ENCODE assay signal across 27 cellular contexts in genomic region chr9:118189615-118190014, GRCh38.
"Had no signal": no experiment of that assay in that cellular context is flagged by ENCODE, and none has a peak within 500 bp of the region (broad histone marks: within the 10 kb centered on the region; RNA-seq: fewer than 3 reads in every experiment).

No MANE protein-coding gene starts in this region.

- H3K9me3 ChIP-seq: stomach, suprapubic skin, testis, thoracic aorta, thyroid gland, transverse colon, upper lobe of left lung, upper lobe of right lung, uterus, vagina had no signal

- H3K4me1 ChIP-seq: stomach, suprapubic skin, testis, thyroid gland, tibial artery, tibial nerve, transverse colon, upper lobe of left lung, upper lobe of right lung, uterus, vagina had no signal

- H3K36me3 ChIP-seq: stomach, suprapubic skin, thoracic aorta, thyroid gland, tibial artery, tibial nerve, transverse colon, upper lobe of left lung, upper lobe of right lung, uterus, vagina had no signal

- H3K27ac ChIP-seq: stomach, suprapubic skin, testis, thoracic aorta, thyroid gland, tibial artery, tibial nerve, transverse colon, upper lobe of left lung, upper lobe of right lung, uterus, vagina had no signal

- ATAC-seq: stimulated activated effector memory CD8-positive, alpha-beta T cell treated with anti-CD3 and anti-CD28 coated beads, Interleukin-12 subunit alpha, Interleukin-12 subunit beta, amount 100 ng/mL, for 72 hours; stimulated activated memory B cell treated with anti-CD40 and anti-IgM and Interleukin-4, amounts not matched to agents 10 μg/mL and 1 μg/mL and 100 μg/mL, for 72 hours; stimulated activated naive B cell treated with anti-CD40 and anti-IgM and Interleukin-4, amounts not matched to agents 10 μg/mL and 1 μg/mL and 100 μg/mL, for 72 hours; stimulated activated naive CD8-positive, alpha-beta T cell treated with anti-CD3 and anti-CD28 coated beads, Interleukin-15, amount 100 ng/mL, for 72 hours; stimulated activated naive CD8-positive, alpha-beta T cell treated with anti-CD3 and anti-CD28 coated beads, Interleukin-15, Interleukin-2, amounts not matched to agents 100 U/mL and 50 U/mL, for 24 hours; upper lobe of right lung had no signal

- H3K27me3 ChIP-seq: stomach, suprapubic skin, testis, thyroid gland, tibial artery, tibial nerve, transverse colon, upper lobe of left lung, upper lobe of right lung, uterus, vagina had no signal

- FAIRE-seq: urothelium cell line had no signal

- DNase-seq: stimulated activated CD4-positive, alpha-beta T cell treated with anti-CD3 and anti-CD28 coated beads, Interleukin-2, amount 100 ng/mL, for 48 hours; stimulated activated CD4-positive, alpha-beta T cell treated with anti-CD3 and anti-CD28 coated beads, Interleukin-4, amount 100 ng/mL, for 1 hour; stimulated activated CD4-positive, alpha-beta T cell treated with anti-CD3 and anti-CD28 coated beads, Interleukin-4, amount 100 ng/mL, for 24 hours; stimulated activated CD4-positive, alpha-beta T cell treated with anti-CD3 and anti-CD28 coated beads, Interleukin-4, amount 100 ng/mL, for 4 hours; stimulated activated CD8-positive, alpha-beta memory T cell treated with anti-CD3 and anti-CD28 coated beads, Interleukin-4, amount 100 ng/mL, for 48 hours; stimulated activated naive B cell treated with anti-CD40 and anti-IgM and Interleukin-4, amounts not matched to agents 10 μg/mL and 1 μg/mL and 100 μg/mL, for 72 hours; stimulated activated naive CD4-positive, alpha-beta T cell; stimulated activated naive CD4-positive, alpha-beta T cell treated with Interleukin-2 at 50 U/mL for 16 hours; stimulated activated naive CD8-positive, alpha-beta T cell treated with anti-CD3 and anti-CD28 coated beads, Interleukin-15, amount 100 ng/mL, for 72 hours; stimulated activated naive CD8-positive, alpha-beta T cell treated with anti-CD3 and anti-CD28 coated beads, Interleukin-15, Interleukin-2, amounts not matched to agents 100 U/mL and 50 U/mL, for 24 hours; stomach; substantia nigra; testis; thyroid gland; tibial artery; transverse colon; trophoblast cell; upper lobe of left lung; upper lobe of right lung; uterus had no signal

- H3K4me3 ChIP-seq: stomach, suprapubic skin, testis, thoracic aorta, thyroid gland, tibial artery, tibial nerve, transverse colon, upper lobe of left lung, upper lobe of right lung, uterus, vagina had no signal
